ENCODE assay signal across 1 cellular context in the genomic region with DNA sequence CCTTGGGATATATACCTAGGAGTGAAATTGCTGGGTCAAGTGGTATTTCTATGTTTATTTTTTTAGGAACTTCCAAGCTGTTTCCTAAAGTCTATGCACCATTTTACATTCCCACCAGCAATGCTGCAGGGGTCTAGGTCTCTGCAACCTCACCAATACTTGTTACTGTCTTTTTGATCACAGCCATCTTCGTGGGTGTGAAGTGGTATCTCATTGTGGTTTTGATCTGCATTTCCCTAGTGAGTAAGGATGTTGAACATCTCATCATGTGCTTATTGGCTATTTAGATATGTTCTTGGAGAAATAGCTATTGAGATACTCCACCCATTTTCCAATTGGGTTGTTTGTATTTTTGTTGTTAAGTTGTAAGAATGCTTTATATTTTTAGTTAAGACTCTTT.
TF ChIP-seq lines count a peak whose summit lies in the region.

No MANE protein-coding gene starts in this region.

TF ChIP-seq in GM23338, 12 proteins besides CTCF, POLR2A, EP300 and RAD21:
- no peak for TF ChIP-seq POLR2AphosphoS5 (IDR thresholded peaks at IDR 0.05; ENCODE audit: low read depth)
- TF ChIP-seq, protein P1, sequence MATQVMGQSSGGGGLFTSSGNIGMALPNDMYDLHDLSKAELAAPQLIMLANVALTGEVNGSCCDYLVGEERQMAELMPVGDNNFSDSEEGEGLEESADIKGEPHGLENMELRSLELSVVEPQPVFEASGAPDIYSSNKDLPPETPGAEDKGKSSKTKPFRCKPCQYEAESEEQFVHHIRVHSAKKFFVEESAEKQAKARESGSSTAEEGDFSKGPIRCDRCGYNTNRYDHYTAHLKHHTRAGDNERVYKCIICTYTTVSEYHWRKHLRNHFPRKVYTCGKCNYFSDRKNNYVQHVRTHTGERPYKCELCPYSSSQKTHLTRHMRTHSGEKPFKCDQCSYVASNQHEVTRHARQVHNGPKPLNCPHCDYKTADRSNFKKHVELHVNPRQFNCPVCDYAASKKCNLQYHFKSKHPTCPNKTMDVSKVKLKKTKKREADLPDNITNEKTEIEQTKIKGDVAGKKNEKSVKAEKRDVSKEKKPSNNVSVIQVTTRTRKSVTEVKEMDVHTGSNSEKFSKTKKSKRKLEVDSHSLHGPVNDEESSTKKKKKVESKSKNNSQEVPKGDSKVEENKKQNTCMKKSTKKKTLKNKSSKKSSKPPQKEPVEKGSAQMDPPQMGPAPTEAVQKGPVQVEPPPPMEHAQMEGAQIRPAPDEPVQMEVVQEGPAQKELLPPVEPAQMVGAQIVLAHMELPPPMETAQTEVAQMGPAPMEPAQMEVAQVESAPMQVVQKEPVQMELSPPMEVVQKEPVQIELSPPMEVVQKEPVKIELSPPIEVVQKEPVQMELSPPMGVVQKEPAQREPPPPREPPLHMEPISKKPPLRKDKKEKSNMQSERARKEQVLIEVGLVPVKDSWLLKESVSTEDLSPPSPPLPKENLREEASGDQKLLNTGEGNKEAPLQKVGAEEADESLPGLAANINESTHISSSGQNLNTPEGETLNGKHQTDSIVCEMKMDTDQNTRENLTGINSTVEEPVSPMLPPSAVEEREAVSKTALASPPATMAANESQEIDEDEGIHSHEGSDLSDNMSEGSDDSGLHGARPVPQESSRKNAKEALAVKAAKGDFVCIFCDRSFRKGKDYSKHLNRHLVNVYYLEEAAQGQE (IDR thresholded peaks at IDR 0.05; ENCODE audit: unreplicated experiment) = no peak
- no peak for TF ChIP-seq ZNF331 (CRISPR knock-in tag; IDR thresholded peaks at IDR 0.05; ENCODE audit: low read depth)
- TF ChIP-seq NANOG (IDR thresholded peaks at IDR 0.05; ENCODE audit: borderline replicate concordance) = no peak
- TF ChIP-seq, protein P2, sequence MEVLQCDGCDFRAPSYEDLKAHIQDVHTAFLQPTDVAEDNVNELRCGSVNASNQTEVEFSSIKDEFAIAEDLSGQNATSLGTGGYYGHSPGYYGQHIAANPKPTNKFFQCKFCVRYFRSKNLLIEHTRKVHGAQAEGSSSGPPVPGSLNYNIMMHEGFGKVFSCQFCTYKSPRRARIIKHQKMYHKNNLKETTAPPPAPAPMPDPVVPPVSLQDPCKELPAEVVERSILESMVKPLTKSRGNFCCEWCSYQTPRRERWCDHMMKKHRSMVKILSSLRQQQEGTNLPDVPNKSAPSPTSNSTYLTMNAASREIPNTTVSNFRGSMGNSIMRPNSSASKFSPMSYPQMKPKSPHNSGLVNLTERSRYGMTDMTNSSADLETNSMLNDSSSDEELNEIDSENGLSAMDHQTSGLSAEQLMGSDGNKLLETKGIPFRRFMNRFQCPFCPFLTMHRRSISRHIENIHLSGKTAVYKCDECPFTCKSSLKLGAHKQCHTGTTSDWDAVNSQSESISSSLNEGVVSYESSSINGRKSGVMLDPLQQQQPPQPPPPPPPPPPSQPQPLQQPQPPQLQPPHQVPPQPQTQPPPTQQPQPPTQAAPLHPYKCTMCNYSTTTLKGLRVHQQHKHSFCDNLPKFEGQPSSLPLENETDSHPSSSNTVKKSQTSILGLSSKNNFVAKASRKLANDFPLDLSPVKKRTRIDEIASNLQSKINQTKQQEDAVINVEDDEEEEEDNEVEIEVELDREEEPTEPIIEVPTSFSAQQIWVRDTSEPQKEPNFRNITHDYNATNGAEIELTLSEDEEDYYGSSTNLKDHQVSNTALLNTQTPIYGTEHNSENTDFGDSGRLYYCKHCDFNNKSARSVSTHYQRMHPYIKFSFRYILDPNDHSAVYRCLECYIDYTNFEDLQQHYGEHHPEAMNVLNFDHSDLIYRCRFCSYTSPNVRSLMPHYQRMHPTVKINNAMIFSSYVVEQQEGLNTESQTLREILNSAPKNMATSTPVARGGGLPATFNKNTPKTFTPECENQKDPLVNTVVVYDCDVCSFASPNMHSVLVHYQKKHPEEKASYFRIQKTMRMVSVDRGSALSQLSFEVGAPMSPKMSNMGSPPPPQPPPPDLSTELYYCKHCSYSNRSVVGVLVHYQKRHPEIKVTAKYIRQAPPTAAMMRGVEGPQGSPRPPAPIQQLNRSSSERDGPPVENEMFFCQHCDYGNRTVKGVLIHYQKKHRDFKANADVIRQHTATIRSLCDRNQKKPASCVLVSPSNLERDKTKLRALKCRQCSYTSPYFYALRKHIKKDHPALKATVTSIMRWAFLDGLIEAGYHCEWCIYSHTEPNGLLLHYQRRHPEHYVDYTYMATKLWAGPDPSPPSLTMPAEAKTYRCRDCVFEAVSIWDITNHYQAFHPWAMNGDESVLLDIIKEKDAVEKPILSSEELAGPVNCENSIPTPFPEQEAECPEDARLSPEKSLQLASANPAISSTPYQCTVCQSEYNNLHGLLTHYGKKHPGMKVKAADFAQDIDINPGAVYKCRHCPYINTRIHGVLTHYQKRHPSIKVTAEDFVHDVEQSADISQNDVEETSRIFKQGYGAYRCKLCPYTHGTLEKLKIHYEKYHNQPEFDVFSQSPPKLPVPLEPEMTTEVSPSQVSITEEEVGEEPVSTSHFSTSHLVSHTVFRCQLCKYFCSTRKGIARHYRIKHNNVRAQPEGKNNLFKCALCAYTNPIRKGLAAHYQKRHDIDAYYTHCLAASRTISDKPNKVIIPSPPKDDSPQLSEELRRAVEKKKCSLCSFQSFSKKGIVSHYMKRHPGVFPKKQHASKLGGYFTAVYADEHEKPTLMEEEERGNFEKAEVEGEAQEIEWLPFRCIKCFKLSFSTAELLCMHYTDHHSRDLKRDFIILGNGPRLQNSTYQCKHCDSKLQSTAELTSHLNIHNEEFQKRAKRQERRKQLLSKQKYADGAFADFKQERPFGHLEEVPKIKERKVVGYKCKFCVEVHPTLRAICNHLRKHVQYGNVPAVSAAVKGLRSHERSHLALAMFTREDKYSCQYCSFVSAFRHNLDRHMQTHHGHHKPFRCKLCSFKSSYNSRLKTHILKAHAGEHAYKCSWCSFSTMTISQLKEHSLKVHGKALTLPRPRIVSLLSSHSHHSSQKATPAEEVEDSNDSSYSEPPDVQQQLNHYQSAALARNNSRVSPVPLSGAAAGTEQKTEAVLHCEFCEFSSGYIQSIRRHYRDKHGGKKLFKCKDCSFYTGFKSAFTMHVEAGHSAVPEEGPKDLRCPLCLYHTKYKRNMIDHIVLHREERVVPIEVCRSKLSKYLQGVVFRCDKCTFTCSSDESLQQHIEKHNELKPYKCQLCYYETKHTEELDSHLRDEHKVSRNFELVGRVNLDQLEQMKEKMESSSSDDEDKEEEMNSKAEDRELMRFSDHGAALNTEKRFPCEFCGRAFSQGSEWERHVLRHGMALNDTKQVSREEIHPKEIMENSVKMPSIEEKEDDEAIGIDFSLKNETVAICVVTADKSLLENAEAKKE (CRISPR knock-in tag; IDR thresholded peaks at IDR 0.05) = no peak
- TF ChIP-seq JUNB (IDR thresholded peaks at IDR 0.05; ENCODE audit: unreplicated experiment) = no peak
- TF ChIP-seq EZH2phosphoT487 (IDR thresholded peaks at IDR 0.05; ENCODE audit: unreplicated experiment) = no peak
- TF ChIP-seq ZNF114 (CRISPR knock-in tag; IDR thresholded peaks at IDR 0.05) = no peak
- TF ChIP-seq STAT1 (IDR thresholded peaks at IDR 0.05; ENCODE audit: unreplicated experiment) = no peak
- TF ChIP-seq, protein P3, sequence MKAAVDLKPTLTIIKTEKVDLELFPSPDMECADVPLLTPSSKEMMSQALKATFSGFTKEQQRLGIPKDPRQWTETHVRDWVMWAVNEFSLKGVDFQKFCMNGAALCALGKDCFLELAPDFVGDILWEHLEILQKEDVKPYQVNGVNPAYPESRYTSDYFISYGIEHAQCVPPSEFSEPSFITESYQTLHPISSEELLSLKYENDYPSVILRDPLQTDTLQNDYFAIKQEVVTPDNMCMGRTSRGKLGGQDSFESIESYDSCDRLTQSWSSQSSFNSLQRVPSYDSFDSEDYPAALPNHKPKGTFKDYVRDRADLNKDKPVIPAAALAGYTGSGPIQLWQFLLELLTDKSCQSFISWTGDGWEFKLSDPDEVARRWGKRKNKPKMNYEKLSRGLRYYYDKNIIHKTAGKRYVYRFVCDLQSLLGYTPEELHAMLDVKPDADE (IDR thresholded peaks at IDR 0.05) = no peak
- TF ChIP-seq CREB1 (CRISPR knock-in tag; IDR thresholded peaks at IDR 0.05; ENCODE audit: low read depth) = no peak
- TF ChIP-seq EZH2 (IDR thresholded peaks at IDR 0.05; ENCODE audit: low read depth, unreplicated experiment) = no peak
TF ChIP-seq in GM23338: peak in this region for 0.
